ENCODE assay signal across 13 cellular contexts in genomic region chr9:135478191-135478590, GRCh38. TPM values are rescaled to one million over a fixed set of nuclear protein-coding genes. Genes with fewer than 3 reads are reported as not detected.
DNase-seq lines count a peak whose midpoint lies in the region; ATAC-seq and TF ChIP-seq lines count a peak whose summit lies in the region.
"Had no signal": no experiment of that assay in that cellular context is flagged by ENCODE, and none has a peak within 500 bp of the region (broad histone marks: within the 10 kb centered on the region; RNA-seq: fewer than 3 reads in every experiment).

No MANE protein-coding gene starts in this region.

- CTCF ChIA-PET in activated naive CD4-positive, alpha-beta T cell treated with anti-CD3 and anti-CD28 coated beads for 36 hours (lab: Charles Lee) = no interaction called here
- CTCF ChIA-PET in RWPE1 (lab: Yijun Ruan, JAX) = interaction anchor here (0.7 kb wide), 1 partner anchor 122 kb away, joined by 5 read pairs; no protein-coding TSS in a partner anchor

- H3K9ac ChIP-seq in endodermal cell (ENCODE audit: extremely low read depth, low read length, poor library complexity, severe bottlenecking) = no peak overlapping the region

- H3K27me3 ChIP-seq in endodermal cell (ENCODE audit: control insufficient read depth, insufficient read depth, low read length, poor library complexity, severe bottlenecking) = no peaks in the 10 kb centered on the region
- H3K27me3 ChIP-seq: cardiac muscle cell had no signal

- peak overlapping the region; percentile 15 for H3K4me3 Mint-ChIP-seq in activated naive CD4-positive, alpha-beta T cell treated with anti-CD3 and anti-CD28 coated beads for 36 hours
- peak overlapping the region; percentile 71 for H3K4me3 Mint-ChIP-seq in endodermal cell
- H3K4me3 Mint-ChIP-seq in progenitor cell of endocrine pancreas (ENCODE audit: low read depth) = peak overlapping the region; percentile 81

- peaks cover 5% of the 10 kb centered on the region for H3K4me1 ChIP-seq in endodermal cell (ENCODE audit: control insufficient read depth, insufficient read depth, low read length)

- TF ChIP-seq CTCF in RWPE1 (conservative IDR thresholded peaks at IDR 0.05; ENCODE audit: low read depth) (no peak), endodermal cell (conservative IDR thresholded peaks at IDR 0.05) (no peak), progenitor cell of endocrine pancreas (IDR thresholded peaks at IDR 0.05; ENCODE audit: unreplicated experiment) (no peak)

- WGBS in endodermal cell (ENCODE audit: insufficient coverage in 1 of 2, insufficient read length in 1 of 2), 2 experiments = 92 to 94% methylated on average over 10 of the region's 10 CpGs

- H3K27me3 Mint-ChIP-seq in activated naive CD4-positive, alpha-beta T cell treated with anti-CD3 and anti-CD28 coated beads for 36 hours (ENCODE audit: low read depth) = peaks cover 35% of the 10 kb centered on the region
- no peaks in the 10 kb centered on the region for H3K27me3 Mint-ChIP-seq in endodermal cell (ENCODE audit: insufficient read depth)
- H3K27me3 Mint-ChIP-seq in progenitor cell of endocrine pancreas = no peaks in the 10 kb centered on the region

- no peak overlapping the region for H3K27ac Mint-ChIP-seq in activated naive CD4-positive, alpha-beta T cell treated with anti-CD3 and anti-CD28 coated beads for 36 hours
- no peak overlapping the region for H3K27ac Mint-ChIP-seq in endodermal cell
- H3K27ac Mint-ChIP-seq in progenitor cell of endocrine pancreas = peak overlapping the region; percentile 96

- no peak for ATAC-seq in HG03108 (IDR thresholded peaks at IDR 0.05; ENCODE audit: unreplicated experiment)
- no peak for ATAC-seq in HG02798 (IDR thresholded peaks at IDR 0.05; ENCODE audit: poor library complexity, unreplicated experiment)

- H3K9me3 Mint-ChIP-seq in activated naive CD4-positive, alpha-beta T cell treated with anti-CD3 and anti-CD28 coated beads for 36 hours = no peaks in the 10 kb centered on the region
- H3K9me3 Mint-ChIP-seq in endodermal cell (no peaks in the 10 kb centered on the region), progenitor cell of endocrine pancreas (ENCODE audit: low read depth) (no peaks in the 10 kb centered on the region)

- peaks cover 3% of the 10 kb centered on the region for H3K36me3 Mint-ChIP-seq in activated naive CD4-positive, alpha-beta T cell treated with anti-CD3 and anti-CD28 coated beads for 36 hours (ENCODE audit: low read depth)
- H3K36me3 Mint-ChIP-seq in endodermal cell (ENCODE audit: low read depth) (peaks cover 6% of the 10 kb centered on the region), progenitor cell of endocrine pancreas (ENCODE audit: insufficient read depth) (no peaks in the 10 kb centered on the region)

- intact Hi-C loops in activated naive CD4-positive, alpha-beta T cell treated with anti-CD3 and anti-CD28 coated beads for 36 hours (cut with micrococcal nuclease) = no loop called here

- peak overlapping the region; percentile 66 for H3K4me3 ChIP-seq in endodermal cell (ENCODE audit: low read length)

- H3K27ac ChIP-seq in RWPE1 (peak overlapping the region; percentile 73), endodermal cell (ENCODE audit: low read depth, low read length) (no peak overlapping the region)

- POLR2A ChIA-PET in RWPE1 (lab: Yijun Ruan, JAX; ENCODE audit: low non-redundant PET) = no interaction called here

- DNase-seq in activated naive CD4-positive, alpha-beta T cell treated with anti-CD3 and anti-CD28 coated beads for 36 hours = no peak
- no peak for DNase-seq in activated naive CD4-positive, alpha-beta T cell (lab: John Stamatoyannopoulos, UW)
- DNase-seq in RWPE1 (ENCODE audit: low spot score) (no peak), endodermal cell (no peak), progenitor cell of endocrine pancreas (ENCODE audit: low spot score, unreplicated experiment) (no peak), NCI-H2081 (lab: John Stamatoyannopoulos, UW) (no peak)
- DNase-seq: NCI-H446 treated with DMSO at 0.1 percent for 48 hours had no signal

- no peaks in the 10 kb centered on the region for H3K36me3 ChIP-seq in endodermal cell (ENCODE audit: control insufficient read depth, insufficient read depth, low read length)
- H3K36me3 ChIP-seq: cardiac muscle cell had no signal

- H3K9me3 ChIP-seq in endodermal cell (ENCODE audit: control insufficient read depth, low read length) = no peaks in the 10 kb centered on the region

- H3K4me1 Mint-ChIP-seq in activated naive CD4-positive, alpha-beta T cell treated with anti-CD3 and anti-CD28 coated beads for 36 hours (ENCODE audit: low read depth) = peaks cover 4% of the 10 kb centered on the region
- H3K4me1 Mint-ChIP-seq in endodermal cell (peaks cover 8% of the 10 kb centered on the region), progenitor cell of endocrine pancreas (ENCODE audit: low read depth) (peaks cover 16% of the 10 kb centered on the region)

RNA-seq across cellular contexts. Expression of gene PPP1R26, which starts 1.4 kb away (rescaled TPM):
- total RNA-seq in activated naive CD4-positive, alpha-beta T cell treated with anti-CD3 and anti-CD28 coated beads for 36 hours = under 1 TPM; 0.29 to 0.32 TPM
- total RNA-seq in endodermal cell (10 to 100 TPM; 43.2 to 54.5 TPM), progenitor cell of endocrine pancreas (48.3 and 50.2 TPM in 2 replicates)
- 21.4 TPM for polyA plus RNA-seq in endodermal cell (2013, experiment 1 of 2)
- polyA plus RNA-seq in endodermal cell (2013, experiment 2 of 2) = 20.9 TPM

RNA-seq across cellular contexts. Expression of gene MRPS2, which starts 22.3 kb away (rescaled TPM):
- total RNA-seq in activated naive CD4-positive, alpha-beta T cell treated with anti-CD3 and anti-CD28 coated beads for 36 hours = 10 to 100 TPM; 36.9 to 40.7 TPM
- total RNA-seq in endodermal cell (10 to 100 TPM; 50.2 to 53.1 TPM), progenitor cell of endocrine pancreas (36.5 and 40.0 TPM in 2 replicates)
- polyA plus RNA-seq in endodermal cell (2013, experiment 1 of 2) = 51.4 TPM
- 44.0 TPM for polyA plus RNA-seq in endodermal cell (2013, experiment 2 of 2)

RNA-seq across cellular contexts. Expression of gene LCN1, which starts 43.0 kb away (rescaled TPM):
- total RNA-seq in activated naive CD4-positive, alpha-beta T cell treated with anti-CD3 and anti-CD28 coated beads for 36 hours = under 1 TPM in 1 of 2 experiments, not detected in 1; 0.29 TPM
- total RNA-seq in endodermal cell (not detected), progenitor cell of endocrine pancreas (not detected in 2 replicates)
- not detected for polyA plus RNA-seq in endodermal cell (2013, experiment 1 of 2)
- polyA plus RNA-seq in endodermal cell (2013, experiment 2 of 2) = not detected
- total RNA-seq: cardiac muscle cell, HT-29, pulmonary artery endothelial cell had no signal
- polyA plus RNA-seq: esophagus had no signal

Comparison
In these comparisons a context has a peak if more than half of its experiments do, and no peak if none do; other contexts are left out.
1. H3K4me3 Mint-ChIP-seq: peak in every context shown above with its lines; median percentile 81 in progenitor cell of endocrine pancreas; 71 in endodermal cell; 15 in activated naive CD4-positive, alpha-beta T cell treated with anti-CD3 and anti-CD28 coated beads for 36 hours.
2. RNA of gene PPP1R26, which starts 1.4 kb away (total RNA-seq): 43.2 to 54.5 TPM in endodermal cell and 48.3 to 50.2 TPM in progenitor cell of endocrine pancreas; 0.29 to 0.32 TPM in activated naive CD4-positive, alpha-beta T cell treated with anti-CD3 and anti-CD28 coated beads for 36 hours; every median in the first group is over 10 times any median in the second.